Comparison of ENCODE assay signal across 8 cellular contexts in genomic region chr3:32422943-32423342, GRCh38. TPM values are rescaled to one million over a fixed set of nuclear protein-coding genes. Genes with fewer than 3 reads are reported as not detected.
A peak's percentile ranks its signal among the peaks of the same experiment; 100 is the strongest.
DNase-seq lines count a peak whose midpoint lies in the region; ATAC-seq and TF ChIP-seq lines count a peak whose summit lies in the region.

No MANE protein-coding gene starts in this region.

- H3K27me3 Mint-ChIP-seq in stimulated activated naive CD8-positive, alpha-beta T cell treated with anti-CD3 and anti-CD28 coated beads, Interleukin-15, Interleukin-2, amounts not matched to agents 100 ng/mL and 50 ng/mL, for 24 hours = no peaks in the 10 kb centered on the region
- H3K27me3 Mint-ChIP-seq in WTC11 (ENCODE audit: low read depth) (no peaks in the 10 kb centered on the region), memory B cell (no peaks in the 10 kb centered on the region)

- CTCF ChIA-PET in WTC11 (lab: Charles Lee) = interaction anchor here (1.0 to 6.6 kb wide), 5 partner anchors 9 to 88 kb away, joined by 3 to 48 read pairs (median 8); no protein-coding TSS in a partner anchor

- POLR2A ChIA-PET in WTC11 (lab: Charles Lee) = interaction anchor here (0.6 to 2.1 kb wide), 3 partner anchors 9 to 399 kb away, joined by 3 to 6 read pairs (median 4); no protein-coding TSS in a partner anchor

- no peak overlapping the region for H3K4me3 Mint-ChIP-seq in stimulated activated naive CD8-positive, alpha-beta T cell treated with anti-CD3 and anti-CD28 coated beads, Interleukin-15, Interleukin-2, amounts not matched to agents 100 ng/mL and 50 ng/mL, for 24 hours
- no peak overlapping the region for H3K4me3 Mint-ChIP-seq in WTC11
- peak overlapping the region; percentile 21 for H3K4me3 Mint-ChIP-seq in memory B cell

- H3K4me1 Mint-ChIP-seq in stimulated activated naive CD8-positive, alpha-beta T cell treated with anti-CD3 and anti-CD28 coated beads, Interleukin-15, Interleukin-2, amounts not matched to agents 100 ng/mL and 50 ng/mL, for 24 hours (ENCODE audit: low read depth) = peaks cover 99% of the 10 kb centered on the region
- H3K4me1 Mint-ChIP-seq in WTC11 (peaks cover 31% of the 10 kb centered on the region), memory B cell (peaks cover 58% of the 10 kb centered on the region)

- ATAC-seq in stimulated activated naive CD8-positive, alpha-beta T cell treated with anti-CD3 and anti-CD28 coated beads, Interleukin-15, Interleukin-2, amounts not matched to agents 100 U/mL and 50 U/mL, for 24 hours = no peak
- ATAC-seq in WTC11 (no peak), memory B cell (ENCODE audit: low read depth) (no peak), GM21526 (IDR thresholded peaks at IDR 0.05; ENCODE audit: low FRiP score, unreplicated experiment) (no peak)

- no peak for DNase-seq in stimulated activated naive CD8-positive, alpha-beta T cell treated with anti-CD3 and anti-CD28 coated beads, Interleukin-15, Interleukin-2, amounts not matched to agents 100 U/mL and 50 U/mL, for 24 hours
- DNase-seq in WTC11 (ENCODE audit: low spot score) (no peak), memory B cell (ENCODE audit: low spot score in 2 of 2) (no peak), NK-92 (lab: John Stamatoyannopoulos, UW; ENCODE audit: unreplicated experiment) (no peak), occipital lobe (lab: John Stamatoyannopoulos, UW) (no peak), MV-4-11 (lab: John Stamatoyannopoulos, UW) (no peak)

- H3K36me3 Mint-ChIP-seq in stimulated activated naive CD8-positive, alpha-beta T cell treated with anti-CD3 and anti-CD28 coated beads, Interleukin-15, Interleukin-2, amounts not matched to agents 100 ng/mL and 50 ng/mL, for 24 hours (ENCODE audit: low read depth) = peaks cover 5% of the 10 kb centered on the region
- peaks cover 18% of the 10 kb centered on the region for H3K36me3 Mint-ChIP-seq in WTC11
- H3K36me3 Mint-ChIP-seq in memory B cell = peaks cover 3% of the 10 kb centered on the region

- no peak for TF ChIP-seq CTCF in WTC11 (IDR thresholded peaks at IDR 0.05)

- no peaks in the 10 kb centered on the region for H3K9me3 Mint-ChIP-seq in stimulated activated naive CD8-positive, alpha-beta T cell treated with anti-CD3 and anti-CD28 coated beads, Interleukin-15, Interleukin-2, amounts not matched to agents 100 ng/mL and 50 ng/mL, for 24 hours
- peaks cover 19% of the 10 kb centered on the region for H3K9me3 Mint-ChIP-seq in WTC11
- no peaks in the 10 kb centered on the region for H3K9me3 Mint-ChIP-seq in memory B cell

- H3K27ac Mint-ChIP-seq in stimulated activated naive CD8-positive, alpha-beta T cell treated with anti-CD3 and anti-CD28 coated beads, Interleukin-15, Interleukin-2, amounts not matched to agents 100 ng/mL and 50 ng/mL, for 24 hours = peak overlapping the region; percentile 73
- peak overlapping the region; percentile 61 for H3K27ac Mint-ChIP-seq in WTC11
- peak overlapping the region; percentile 83 for H3K27ac Mint-ChIP-seq in memory B cell

TF ChIP-seq in WTC11, 78 proteins besides CTCF, POLR2A, EP300 and RAD21:
- TF ChIP-seq MLX (CRISPR knock-in tag; IDR thresholded peaks at IDR 0.05) (no peak), NFYB (CRISPR knock-in tag; conservative IDR thresholded peaks at IDR 0.05; ENCODE audit: low read depth) (no peak), EMX1 (CRISPR knock-in tag; IDR thresholded peaks at IDR 0.05) (no peak), MAX (CRISPR knock-in tag; IDR thresholded peaks at IDR 0.05) (no peak), USF1 (CRISPR knock-in tag; IDR thresholded peaks at IDR 0.05) (no peak), ZNF416 (CRISPR knock-in tag; IDR thresholded peaks at IDR 0.05) (no peak)
TF ChIP-seq in WTC11: peak in this region for 0.

RNA-seq across cellular contexts. Expression of gene CMTM7, which starts 31.3 kb away (rescaled TPM):
- total RNA-seq in WTC11 (2021) (19.9 to 24.0 TPM (median 23.4 TPM) in 3 replicates), occipital lobe (0.31 TPM)

Comparison
In these comparisons a context has a peak if more than half of its experiments do, and no peak if none do; other contexts are left out.
1. RNA of gene CMTM7, which starts 31.3 kb away (total RNA-seq): 19.9 to 24.0 TPM in WTC11; 0.31 TPM in occipital lobe (single experiment); every median in the first group is over 10 times any median in the second.
2. Peak in every context shown above with its lines, with median percentiles within 50 percentile points of each other: H3K27ac Mint-ChIP-seq.